ENCODE assay signal across 12 cellular contexts in genomic region chr13:110499621-110500281, GRCh38.
DNase-seq lines count a peak whose midpoint lies in the region; ATAC-seq and TF ChIP-seq lines count a peak whose summit lies in the region.
"Had no signal": no experiment of that assay in that cellular context is flagged by ENCODE, and none has a peak within 500 bp of the region (broad histone marks: within the 10 kb centered on the region; RNA-seq: fewer than 3 reads in every experiment).

No MANE protein-coding gene starts in this region.

- H4K20me1 ChIP-seq in osteoblast (ENCODE audit: insufficient read depth, low read length): no peaks in the 10 kb centered on the region

- peaks cover 6% of the 10 kb centered on the region for H3K9me3 ChIP-seq in adipocyte (ENCODE audit: control insufficient read depth, low read length)
- no peaks in the 10 kb centered on the region for H3K9me3 ChIP-seq in osteoblast (ENCODE audit: low read depth, low read length)
- no peaks in the 10 kb centered on the region for H3K9me3 ChIP-seq in suprapubic skin

- no peaks in the 10 kb centered on the region for H3K27me3 ChIP-seq in adipocyte (replicated peaks; ENCODE audit: control insufficient read depth, insufficient read depth, low read length)
- H3K27me3 ChIP-seq in osteoblast (ENCODE audit: insufficient read depth, low read length): no peaks in the 10 kb centered on the region
- H3K27me3 ChIP-seq in suprapubic skin: no peaks in the 10 kb centered on the region

- no peak for TF ChIP-seq POLR2A in suprapubic skin (IDR thresholded peaks at IDR 0.05)

- WGBS in suprapubic skin: 87% methylated on average over 10 of the region's 10 CpGs

- H3K36me3 ChIP-seq in adipocyte (ENCODE audit: control insufficient read depth, insufficient read depth, low read length, severe bottlenecking): peaks cover 98% of the 10 kb centered on the region
- H3K36me3 ChIP-seq in osteoblast (ENCODE audit: insufficient read depth, low read length): peaks cover 85% of the 10 kb centered on the region
- peaks cover 63% of the 10 kb centered on the region for H3K36me3 ChIP-seq in suprapubic skin

- no peak for TF ChIP-seq EP300 in suprapubic skin (IDR thresholded peaks at IDR 0.05)

- peak; percentile 88 for DNase-seq in Daoy (ENCODE audit: low read depth)
- peak; percentile 92 for DNase-seq in NCI-H2081 treated with DMSO at 0.1 percent for 48 hours (lab: John Stamatoyannopoulos, UW)
- DNase-seq in adipocyte (ENCODE audit: low read depth): peak; percentile 39
- peak; percentile 83 for DNase-seq in osteoblast (ENCODE audit: insufficient read length, low spot score, missing footprints)
- DNase-seq in NOMO-1 treated with DMSO at 0.1 percent for 48 hours (lab: John Stamatoyannopoulos, UW; ENCODE audit: unreplicated experiment): no peak
- DNase-seq in suprapubic skin (ENCODE audit: low spot score in 2 of 2): no peak
- no peak for DNase-seq in NCI-H526 treated with DMSO at 0.1 percent for 48 hours (lab: John Stamatoyannopoulos, UW)
- DNase-seq: small intestine; stimulated activated naive CD4-positive, alpha-beta T cell; T-helper 17 cell had no signal

- no peak overlapping the region for H3K9ac ChIP-seq in adipocyte (ENCODE audit: low read length)

- H3K4me1 ChIP-seq in adipocyte (ENCODE audit: control insufficient read depth, insufficient read depth, low read length): peaks cover 25% of the 10 kb centered on the region
- peaks cover 15% of the 10 kb centered on the region for H3K4me1 ChIP-seq in osteoblast (ENCODE audit: insufficient read depth, low read length)
- H3K4me1 ChIP-seq in suprapubic skin: no peaks in the 10 kb centered on the region

- no peaks in the 10 kb centered on the region for H3K79me2 ChIP-seq in osteoblast (ENCODE audit: insufficient read depth, low read length)

- H3K4me2 ChIP-seq in osteoblast (ENCODE audit: insufficient read depth, low read length): no peak overlapping the region

- peak overlapping the region; percentile 16 for H3K27ac ChIP-seq in osteoblast (ENCODE audit: low read depth, low read length)
- no peak overlapping the region for H3K27ac ChIP-seq in suprapubic skin

- TF ChIP-seq CTCF in osteoblast (IDR thresholded peaks at IDR 0.05; ENCODE audit: extremely low read depth, low read depth, low read length) (no peak), suprapubic skin (IDR thresholded peaks at IDR 0.05) (no peak)

- H3K4me3 ChIP-seq in adipocyte (ENCODE audit: low read length) (no peak overlapping the region), osteoblast (ENCODE audit: insufficient read depth, low read length) (no peak overlapping the region), suprapubic skin (no peak overlapping the region)
- H3K4me3 ChIP-seq: lung had no signal

- ATAC-seq in GM21723 (IDR thresholded peaks at IDR 0.05; ENCODE audit: unreplicated experiment): no peak
- ATAC-seq: T-helper 17 cell had no signal

- H2AFZ ChIP-seq in osteoblast (ENCODE audit: low read length): no peak overlapping the region

Comparison
In these comparisons a context has a peak if more than half of its experiments do, and no peak if none do; other contexts are left out.
1. DNase-seq: peak in Daoy (single experiment), NCI-H2081 treated with DMSO at 0.1 percent for 48 hours (single experiment), adipocyte (single experiment) and osteoblast (single experiment); none in NOMO-1 treated with DMSO at 0.1 percent for 48 hours (single experiment), suprapubic skin (0 of 2) and NCI-H526 treated with DMSO at 0.1 percent for 48 hours (single experiment).